In the genomic region with DNA sequence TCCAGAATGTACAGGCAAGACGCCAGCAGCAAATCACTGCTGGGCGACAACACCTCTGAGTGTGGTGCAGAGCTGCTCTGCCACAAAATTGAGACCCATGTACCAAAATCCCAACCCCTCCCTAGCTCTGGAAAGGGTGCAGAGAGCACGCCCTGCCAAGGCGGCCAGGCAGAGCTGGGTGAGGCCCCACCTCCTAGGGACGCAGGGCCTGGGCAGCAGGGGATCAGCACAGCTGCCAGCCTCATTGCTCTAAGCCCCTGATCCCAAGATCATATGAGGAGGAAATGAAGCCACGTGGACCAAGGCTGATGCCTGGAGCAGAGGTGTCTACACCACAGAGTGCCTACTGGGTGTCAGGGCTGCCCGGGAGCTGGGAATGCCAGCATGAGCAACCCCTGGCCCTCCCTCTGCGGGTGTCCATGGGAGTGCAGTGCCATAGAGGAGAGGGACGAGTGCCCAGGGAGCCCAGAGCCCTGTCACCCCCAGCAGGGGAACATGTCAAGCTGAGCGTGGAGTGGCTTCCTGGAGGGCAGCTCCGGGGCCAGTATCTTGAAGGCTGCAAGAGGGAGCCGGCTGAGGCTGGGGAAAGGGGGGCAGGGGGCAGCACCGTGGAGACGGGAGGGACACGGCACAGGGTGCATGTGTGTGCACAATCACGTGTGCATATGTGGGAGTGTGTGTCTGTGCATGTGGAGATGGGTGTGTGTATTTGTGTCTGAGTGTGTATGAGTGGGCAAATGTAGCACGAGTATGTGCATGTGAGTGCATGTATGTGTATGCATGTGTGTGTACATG, we compare ENCODE assay signal across 27 cellular contexts.
DNase-seq lines count a peak whose midpoint lies in the region; ATAC-seq, FAIRE-seq and TF ChIP-seq lines count a peak whose summit lies in the region.
"Had no signal": no experiment of that assay in that cellular context is flagged by ENCODE, and none has a peak within 500 bp of the region (broad histone marks: within the 10 kb centered on the region; RNA-seq: fewer than 3 reads in every experiment).

No MANE protein-coding gene starts in this region.

- H3K4me1 ChIP-seq in HEK293 (ENCODE audit: control insufficient read depth, insufficient read depth, low read length), result no peaks in the 10 kb centered on the region

- no peaks in the 10 kb centered on the region for H3K9me3 Mint-ChIP-seq in T-helper 1 cell treated with Interleukin-12 subunit alpha and Interleukin-12 subunit beta and Interleukin-4 antibody, amounts not matched to agents 30 μg/mL and 1 μg/mL, for 36 hours
- H3K9me3 Mint-ChIP-seq in stimulated activated naive B cell treated with anti-CD40 and anti-IgM and Interleukin-4, amounts not matched to agents 10 μg/mL and 1 μg/mL and 100 μg/mL, for 72 hours, result no peaks in the 10 kb centered on the region
- H3K9me3 Mint-ChIP-seq: GM23338, H9, HFFc6 had no signal

- TF ChIP-seq CTCF in HEK293 (tag by site-specific recombination; IDR thresholded peaks at IDR 0.05), result no peak
- no peak for TF ChIP-seq CTCF in bronchial epithelial cell (IDR thresholded peaks at IDR 0.05; ENCODE audit: insufficient read depth, low read length, severe bottlenecking)

- H3K9me3 ChIP-seq in HEK293 (ENCODE audit: control insufficient read depth, insufficient read depth, low read depth, low read length), result no peaks in the 10 kb centered on the region

- H3K4me1 Mint-ChIP-seq in T-helper 1 cell treated with Interleukin-12 subunit alpha and Interleukin-12 subunit beta and Interleukin-4 antibody, amounts not matched to agents 30 μg/mL and 1 μg/mL, for 36 hours (ENCODE audit: low read depth), result no peaks in the 10 kb centered on the region
- no peaks in the 10 kb centered on the region for H3K4me1 Mint-ChIP-seq in stimulated activated naive B cell treated with anti-CD40 and anti-IgM and Interleukin-4, amounts not matched to agents 10 μg/mL and 1 μg/mL and 100 μg/mL, for 72 hours
- H3K4me1 Mint-ChIP-seq: CD4-positive, alpha-beta memory T cell had no signal

- FAIRE-seq in bronchial epithelial cell (lab: Jason Lieb, UNC), result peak; percentile 66
- FAIRE-seq: A204.1, G401.6 had no signal

- H3K4me3 ChIP-seq in HEK293 (ENCODE audit: low read depth, low read length) (no peak overlapping the region), bronchial epithelial cell (ENCODE audit: low read depth, low read length) (no peak overlapping the region)
- H3K4me3 ChIP-seq: GM23338, SK-N-MC had no signal

- no peaks in the 10 kb centered on the region for H3K27me3 ChIP-seq in bronchial epithelial cell (ENCODE audit: control insufficient read depth, insufficient read depth, low read length)

- H3K4me3 Mint-ChIP-seq in T-helper 1 cell treated with Interleukin-12 subunit alpha and Interleukin-12 subunit beta and Interleukin-4 antibody, amounts not matched to agents 30 μg/mL and 1 μg/mL, for 36 hours, result no peak overlapping the region
- H3K4me3 Mint-ChIP-seq in stimulated activated naive B cell treated with anti-CD40 and anti-IgM and Interleukin-4, amounts not matched to agents 10 μg/mL and 1 μg/mL and 100 μg/mL, for 72 hours, result no peak overlapping the region
- H3K4me3 Mint-ChIP-seq: CD4-positive, alpha-beta memory T cell; GM23338; H9; HFFc6 had no signal

- H3K27ac Mint-ChIP-seq in T-helper 1 cell treated with Interleukin-12 subunit alpha and Interleukin-12 subunit beta and Interleukin-4 antibody, amounts not matched to agents 30 μg/mL and 1 μg/mL, for 36 hours, result peak overlapping the region; percentile 52
- H3K27ac Mint-ChIP-seq in stimulated activated naive B cell treated with anti-CD40 and anti-IgM and Interleukin-4, amounts not matched to agents 10 μg/mL and 1 μg/mL and 100 μg/mL, for 72 hours, result no peak overlapping the region
- H3K27ac Mint-ChIP-seq: CD4-positive, alpha-beta memory T cell; GM23338; H9; HFFc6 had no signal

- CTCF ChIA-PET in HEK293 (lab: Yijun Ruan, JAX), result no interaction called here

- POLR2A ChIA-PET in HEK293 (lab: Yijun Ruan, JAX), result no interaction called here

- H3K27ac ChIP-seq in HEK293 (ENCODE audit: extremely low read depth, low read depth, low read length), result no peak overlapping the region
- H3K27ac ChIP-seq: RWPE1, SK-N-MC had no signal

- ATAC-seq in sciatic nerve (peak; percentile 10), Right ventricle myocardium inferior (no peak)
- no peak for ATAC-seq in stimulated activated naive B cell treated with anti-CD40 and anti-IgM and Interleukin-4, amounts not matched to agents 10 μg/mL and 1 μg/mL and 100 μg/mL, for 72 hours (replicated peaks)
- ATAC-seq: GM23338, Panc1 had no signal

- peaks cover 3% of the 10 kb centered on the region for H3K27me3 Mint-ChIP-seq in T-helper 1 cell treated with Interleukin-12 subunit alpha and Interleukin-12 subunit beta and Interleukin-4 antibody, amounts not matched to agents 30 μg/mL and 1 μg/mL, for 36 hours (ENCODE audit: low read depth)
- peaks cover 5 to 11% of the 10 kb centered on the region in 2 donors for H3K27me3 Mint-ChIP-seq in stimulated activated naive B cell treated with anti-CD40 and anti-IgM and Interleukin-4, amounts not matched to agents 10 μg/mL and 1 μg/mL and 100 μg/mL, for 72 hours

- no peak for DNase-seq in T-helper 1 cell
- DNase-seq in bronchial epithelial cell (ENCODE audit: low read depth), result no peak
- DNase-seq in sciatic nerve (ENCODE audit: low spot score), result no peak
- DNase-seq in posterior vena cava (ENCODE audit: low spot score), result no peak
- DNase-seq in Right ventricle myocardium inferior (ENCODE audit: missing footprints), result no peak
- DNase-seq in stimulated activated naive B cell treated with anti-CD40 and anti-IgM and Interleukin-4, amounts not matched to agents 10 μg/mL and 1 μg/mL and 100 μg/mL, for 72 hours, result no peak
- DNase-seq: C1 segment of cervical spinal cord; CD4-positive, alpha-beta memory T cell; COR-L47; H9; HFFc6; KBM-7; NCI-H1436; NCI-H187; NCI-H2081 treated with DMSO at 0.1 percent for 48 hours; NCI-H446; NCI-H524 treated with DMSO at 0.1 percent for 48 hours; NCI-H774; SHP77 treated with DMSO at 0.1 percent for 48 hours had no signal

- no peaks in the 10 kb centered on the region for H3K36me3 ChIP-seq in HEK293 (ENCODE audit: control insufficient read depth in 2 of 2, insufficient read depth in 1 of 2, low read length in 2 of 2)
- no peaks in the 10 kb centered on the region for H3K36me3 ChIP-seq in bronchial epithelial cell (ENCODE audit: control insufficient read depth, insufficient read depth, low read length)

- intact Hi-C loops in sciatic nerve (cut with DNase I) (no loop called here), posterior vena cava (cut with DNase I) (no loop called here), Right ventricle myocardium inferior (cut with DNase I) (no loop called here)

- H3K36me3 Mint-ChIP-seq in T-helper 1 cell treated with Interleukin-12 subunit alpha and Interleukin-12 subunit beta and Interleukin-4 antibody, amounts not matched to agents 30 μg/mL and 1 μg/mL, for 36 hours (ENCODE audit: low read depth), result no peaks in the 10 kb centered on the region
- H3K36me3 Mint-ChIP-seq in stimulated activated naive B cell treated with anti-CD40 and anti-IgM and Interleukin-4, amounts not matched to agents 10 μg/mL and 1 μg/mL and 100 μg/mL, for 72 hours, result no peaks in the 10 kb centered on the region
- H3K36me3 Mint-ChIP-seq: CD4-positive, alpha-beta memory T cell had no signal

TF ChIP-seq in HEK293, 187 proteins besides CTCF, POLR2A, EP300 and RAD21:
- no peak for TF ChIP-seq ZNF248 (tag by site-specific recombination; IDR thresholded peaks at IDR 0.05)
- TF ChIP-seq ZIC2 (tag by site-specific recombination; IDR thresholded peaks at IDR 0.05), result peak; percentile 94
- no peak for TF ChIP-seq SP2 (tag by site-specific recombination; IDR thresholded peaks at IDR 0.05)
